Comparison of ENCODE assay signal across 1 cellular context in the genomic region with DNA sequence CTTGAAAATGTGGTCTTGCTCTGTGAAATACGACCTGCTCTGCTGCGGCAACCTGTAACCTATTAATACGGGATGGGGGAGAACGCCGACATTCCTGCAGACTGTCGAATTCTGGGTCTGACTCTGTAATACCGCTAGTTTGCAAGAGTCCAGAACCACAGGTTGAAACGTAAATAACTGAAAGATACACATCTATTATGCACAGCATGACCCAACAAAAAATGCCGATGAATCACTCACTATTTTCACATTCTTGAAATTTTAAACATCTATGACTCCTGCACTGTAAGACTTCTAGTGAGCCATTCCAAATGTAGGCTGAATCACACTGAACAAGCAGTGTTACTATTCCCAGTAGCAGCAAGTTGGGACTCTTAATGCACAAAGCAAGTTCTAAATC.
TF ChIP-seq lines count a peak whose summit lies in the region.

No MANE protein-coding gene starts in this region.

TF ChIP-seq in HCT116, 20 proteins besides CTCF, POLR2A, EP300 and RAD21 (continued from another document):
- no peak for TF ChIP-seq SRF (IDR thresholded peaks at IDR 0.05; ENCODE audit: low read depth)
- no peak for TF ChIP-seq TCF7L2 (IDR thresholded peaks at IDR 0.05; ENCODE audit: borderline replicate concordance, extremely low read depth, insufficient read depth, insufficient read length)
